2 cellular contexts compared by ENCODE assay signal in the genomic region with DNA sequence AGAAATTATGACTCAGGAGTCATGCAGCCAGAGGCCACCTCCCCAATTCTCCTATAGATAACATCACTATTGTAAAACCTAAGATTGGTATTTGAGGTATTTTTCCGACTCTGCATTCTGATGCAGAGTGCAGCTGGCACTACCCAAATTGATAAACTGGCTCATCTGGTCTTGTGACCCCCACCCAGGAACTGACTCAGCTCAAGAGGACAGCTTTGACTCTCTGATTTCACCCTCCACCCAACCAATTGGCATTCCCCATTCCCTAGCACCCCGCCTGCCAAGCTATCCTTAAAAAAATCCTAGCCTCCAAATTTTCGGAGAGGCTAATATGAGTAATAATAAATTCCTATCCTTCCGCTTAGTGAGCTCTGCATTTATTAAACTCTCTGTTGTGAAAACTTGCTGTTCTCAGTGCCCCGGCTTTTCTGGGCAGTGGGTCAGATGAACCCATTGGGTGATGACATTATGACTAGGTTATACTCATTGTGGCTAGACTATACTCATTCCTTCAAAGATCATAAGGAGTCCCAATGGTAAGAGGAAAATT.
TF ChIP-seq lines count a peak whose summit lies in the region.

No MANE protein-coding gene starts in this region.

TF ChIP-seq in H1, 55 proteins besides CTCF, POLR2A, EP300 and RAD21:
- no peak for TF ChIP-seq SP1 (IDR thresholded peaks at IDR 0.05; ENCODE audit: low read depth, low read length)

TF ChIP-seq in HepG2, 621 proteins besides CTCF, POLR2A, EP300 and RAD21:
- TF ChIP-seq MTF2 (CRISPR knock-in tag; IDR thresholded peaks at IDR 0.05; ENCODE audit: borderline replicate concordance) (no peak), ARHGAP35 (CRISPR knock-in tag; IDR thresholded peaks at IDR 0.05; ENCODE audit: borderline replicate concordance) (no peak), NAIF1 (CRISPR knock-in tag; IDR thresholded peaks at IDR 0.05; ENCODE audit: borderline replicate concordance) (no peak), HNRNPUL1 (IDR thresholded peaks at IDR 0.05; ENCODE audit: low read depth, low read length) (no peak), CREB1 (IDR thresholded peaks at IDR 0.05) (no peak), CREB1 (CRISPR knock-in tag; IDR thresholded peaks at IDR 0.05) (no peak), ZNF12 (CRISPR knock-in tag; IDR thresholded peaks at IDR 0.05) (no peak), HDAC2 (CRISPR knock-in tag; IDR thresholded peaks at IDR 0.05) (no peak), FOXK1 (CRISPR knock-in tag; IDR thresholded peaks at IDR 0.05; ENCODE audit: borderline replicate concordance, low read depth) (no peak)
- TF ChIP-seq, protein P1, sequence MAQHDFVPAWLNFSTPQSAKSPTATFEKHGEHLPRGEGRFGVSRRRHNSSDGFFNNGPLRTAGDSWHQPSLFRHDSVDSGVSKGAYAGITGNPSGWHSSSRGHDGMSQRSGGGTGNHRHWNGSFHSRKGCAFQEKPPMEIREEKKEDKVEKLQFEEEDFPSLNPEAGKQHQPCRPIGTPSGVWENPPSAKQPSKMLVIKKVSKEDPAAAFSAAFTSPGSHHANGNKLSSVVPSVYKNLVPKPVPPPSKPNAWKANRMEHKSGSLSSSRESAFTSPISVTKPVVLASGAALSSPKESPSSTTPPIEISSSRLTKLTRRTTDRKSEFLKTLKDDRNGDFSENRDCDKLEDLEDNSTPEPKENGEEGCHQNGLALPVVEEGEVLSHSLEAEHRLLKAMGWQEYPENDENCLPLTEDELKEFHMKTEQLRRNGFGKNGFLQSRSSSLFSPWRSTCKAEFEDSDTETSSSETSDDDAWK (CRISPR knock-in tag; IDR thresholded peaks at IDR 0.05) = no peak
- TF ChIP-seq, protein P2, sequence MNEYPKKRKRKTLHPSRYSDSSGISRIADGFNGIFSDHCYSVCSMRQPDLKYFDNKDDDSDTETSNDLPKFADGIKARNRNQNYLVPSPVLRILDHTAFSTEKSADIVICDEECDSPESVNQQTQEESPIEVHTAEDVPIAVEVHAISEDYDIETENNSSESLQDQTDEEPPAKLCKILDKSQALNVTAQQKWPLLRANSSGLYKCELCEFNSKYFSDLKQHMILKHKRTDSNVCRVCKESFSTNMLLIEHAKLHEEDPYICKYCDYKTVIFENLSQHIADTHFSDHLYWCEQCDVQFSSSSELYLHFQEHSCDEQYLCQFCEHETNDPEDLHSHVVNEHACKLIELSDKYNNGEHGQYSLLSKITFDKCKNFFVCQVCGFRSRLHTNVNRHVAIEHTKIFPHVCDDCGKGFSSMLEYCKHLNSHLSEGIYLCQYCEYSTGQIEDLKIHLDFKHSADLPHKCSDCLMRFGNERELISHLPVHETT (CRISPR knock-in tag; conservative IDR thresholded peaks at IDR 0.05) = no peak
- TF ChIP-seq, protein P3, sequence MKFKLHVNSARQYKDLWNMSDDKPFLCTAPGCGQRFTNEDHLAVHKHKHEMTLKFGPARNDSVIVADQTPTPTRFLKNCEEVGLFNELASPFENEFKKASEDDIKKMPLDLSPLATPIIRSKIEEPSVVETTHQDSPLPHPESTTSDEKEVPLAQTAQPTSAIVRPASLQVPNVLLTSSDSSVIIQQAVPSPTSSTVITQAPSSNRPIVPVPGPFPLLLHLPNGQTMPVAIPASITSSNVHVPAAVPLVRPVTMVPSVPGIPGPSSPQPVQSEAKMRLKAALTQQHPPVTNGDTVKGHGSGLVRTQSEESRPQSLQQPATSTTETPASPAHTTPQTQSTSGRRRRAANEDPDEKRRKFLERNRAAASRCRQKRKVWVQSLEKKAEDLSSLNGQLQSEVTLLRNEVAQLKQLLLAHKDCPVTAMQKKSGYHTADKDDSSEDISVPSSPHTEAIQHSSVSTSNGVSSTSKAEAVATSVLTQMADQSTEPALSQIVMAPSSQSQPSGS (CRISPR knock-in tag; IDR thresholded peaks at IDR 0.05) = no peak
- TF ChIP-seq, protein P4, sequence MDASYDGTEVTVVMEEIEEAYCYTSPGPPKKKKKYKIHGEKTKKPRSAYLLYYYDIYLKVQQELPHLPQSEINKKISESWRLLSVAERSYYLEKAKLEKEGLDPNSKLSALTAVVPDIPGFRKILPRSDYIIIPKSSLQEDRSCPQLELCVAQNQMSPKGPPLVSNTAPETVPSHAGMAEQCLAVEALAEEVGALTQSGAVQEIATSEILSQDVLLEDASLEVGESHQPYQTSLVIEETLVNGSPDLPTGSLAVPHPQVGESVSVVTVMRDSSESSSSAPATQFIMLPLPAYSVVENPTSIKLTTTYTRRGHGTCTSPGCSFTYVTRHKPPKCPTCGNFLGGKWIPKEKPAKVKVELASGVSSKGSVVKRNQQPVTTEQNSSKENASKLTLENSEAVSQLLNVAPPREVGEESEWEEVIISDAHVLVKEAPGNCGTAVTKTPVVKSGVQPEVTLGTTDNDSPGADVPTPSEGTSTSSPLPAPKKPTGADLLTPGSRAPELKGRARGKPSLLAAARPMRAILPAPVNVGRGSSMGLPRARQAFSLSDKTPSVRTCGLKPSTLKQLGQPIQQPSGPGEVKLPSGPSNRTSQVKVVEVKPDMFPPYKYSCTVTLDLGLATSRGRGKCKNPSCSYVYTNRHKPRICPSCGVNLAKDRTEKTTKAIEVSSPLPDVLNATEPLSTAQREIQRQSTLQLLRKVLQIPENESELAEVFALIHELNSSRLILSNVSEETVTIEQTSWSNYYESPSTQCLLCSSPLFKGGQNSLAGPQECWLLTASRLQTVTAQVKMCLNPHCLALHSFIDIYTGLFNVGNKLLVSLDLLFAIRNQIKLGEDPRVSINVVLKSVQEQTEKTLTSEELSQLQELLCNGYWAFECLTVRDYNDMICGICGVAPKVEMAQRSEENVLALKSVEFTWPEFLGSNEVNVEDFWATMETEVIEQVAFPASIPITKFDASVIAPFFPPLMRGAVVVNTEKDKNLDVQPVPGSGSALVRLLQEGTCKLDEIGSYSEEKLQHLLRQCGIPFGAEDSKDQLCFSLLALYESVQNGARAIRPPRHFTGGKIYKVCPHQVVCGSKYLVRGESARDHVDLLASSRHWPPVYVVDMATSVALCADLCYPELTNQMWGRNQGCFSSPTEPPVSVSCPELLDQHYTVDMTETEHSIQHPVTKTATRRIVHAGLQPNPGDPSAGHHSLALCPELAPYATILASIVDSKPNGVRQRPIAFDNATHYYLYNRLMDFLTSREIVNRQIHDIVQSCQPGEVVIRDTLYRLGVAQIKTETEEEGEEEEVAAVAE (CRISPR knock-in tag; IDR thresholded peaks at IDR 0.05; ENCODE audit: borderline replicate concordance) = no peak
